19 cellular contexts compared by ENCODE assay signal in genomic region chr12:128572311-128572810, GRCh38.
DNase-seq lines count a peak whose midpoint lies in the region; ATAC-seq and TF ChIP-seq lines count a peak whose summit lies in the region.
"Had no signal": no experiment of that assay in that cellular context is flagged by ENCODE, and none has a peak within 500 bp of the region (broad histone marks: within the 10 kb centered on the region; RNA-seq: fewer than 3 reads in every experiment).

No MANE protein-coding gene starts in this region.

- no peaks in the 10 kb centered on the region for H3K4me1 ChIP-seq in foreskin keratinocyte
- H3K4me1 ChIP-seq: HAP-1, Peyer's patch had no signal

- ATAC-seq in activated CD4-positive, CD25-positive, alpha-beta regulatory T cell treated with anti-CD3 and anti-CD28 coated beads, Interleukin-2, amount 50 U/mL, for 24 hours, result no peak
- ATAC-seq in GM21360 (IDR thresholded peaks at IDR 0.05; ENCODE audit: unreplicated experiment) (peak; percentile 42), foreskin keratinocyte (peak; percentile 32), GM18498 (IDR thresholded peaks at IDR 0.05; ENCODE audit: unreplicated experiment) (no peak), HG03135 (IDR thresholded peaks at IDR 0.05; ENCODE audit: unreplicated experiment) (no peak)

- TF ChIP-seq CTCF in foreskin keratinocyte (conservative IDR thresholded peaks at IDR 0.05), result no peak

- in situ Hi-C loops in SK-MEL-5 (cut with HindIII; ENCODE audit: low pct_unique_long_range_greater_than_20kb, low sequenced_read_pairs), result no loop called here

- H3K27ac ChIP-seq in foreskin keratinocyte, result no peak overlapping the region
- H3K27ac ChIP-seq: 22Rv1, Peyer's patch had no signal

- DNase-seq in activated CD4-positive, CD25-positive, alpha-beta regulatory T cell treated with anti-CD3 and anti-CD28 coated beads, Interleukin-2, amount 50 U/mL, for 72 hours, result peak; percentile 37
- peak; percentile 18 for DNase-seq in SK-MEL-5 (ENCODE audit: low read depth, low spot score)
- no peak for DNase-seq in foreskin keratinocyte
- no peak for DNase-seq in AG08396 (ENCODE audit: low spot score)
- DNase-seq: CD4-positive, alpha-beta memory T cell; DMS79; MV-4-11; NCI-H1436; NCI-H2081; NCI-H510A; NCI-H774; Peyer's patch; SIG-M5 had no signal

- H3K27me3 ChIP-seq in foreskin keratinocyte, result no peaks in the 10 kb centered on the region
- H3K27me3 ChIP-seq: Peyer's patch had no signal

Comparison
In these comparisons a context has a peak if more than half of its experiments do, and no peak if none do; other contexts are left out.
1. DNase-seq: peak in activated CD4-positive, CD25-positive, alpha-beta regulatory T cell treated with anti-CD3 and anti-CD28 coated beads, Interleukin-2, amount 50 U/mL, for 72 hours (single experiment) and SK-MEL-5 (single experiment); none in foreskin keratinocyte (0 of 2) and AG08396 (single experiment).
2. ATAC-seq: peak in GM21360 (single experiment) and foreskin keratinocyte (single experiment); none in activated CD4-positive, CD25-positive, alpha-beta regulatory T cell treated with anti-CD3 and anti-CD28 coated beads, Interleukin-2, amount 50 U/mL, for 24 hours (0 of 2), GM18498 (single experiment) and HG03135 (single experiment).